Comparison of ENCODE assay signal across 36 cellular contexts in the genomic region with DNA sequence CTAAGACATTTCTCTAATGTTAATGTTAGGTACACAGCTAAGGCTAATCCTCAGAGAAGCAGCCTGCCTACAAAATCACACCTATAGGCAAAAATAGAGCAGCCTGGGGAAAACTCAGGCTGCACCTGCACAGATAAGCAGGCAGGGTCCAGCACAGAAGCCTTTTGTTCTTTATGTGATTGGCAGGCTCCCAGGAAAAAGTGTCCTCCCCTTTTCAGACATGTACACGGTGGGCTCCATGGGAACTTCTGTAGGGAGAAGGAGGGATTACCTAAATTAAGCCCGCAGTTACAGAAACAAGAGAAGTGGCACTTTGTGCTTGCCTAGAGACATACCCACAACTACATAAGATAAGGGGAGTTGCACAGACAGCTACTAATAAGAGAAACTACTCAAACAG. TPM values are rescaled to one million over a fixed set of nuclear protein-coding genes. Genes with fewer than 3 reads are reported as not detected.
A peak's percentile ranks its signal among the peaks of the same experiment; 100 is the strongest.
DNase-seq lines count a peak whose midpoint lies in the region; ATAC-seq and TF ChIP-seq lines count a peak whose summit lies in the region.
"Had no signal": no experiment of that assay in that cellular context is flagged by ENCODE, and none has a peak within 500 bp of the region (broad histone marks: within the 10 kb centered on the region; RNA-seq: fewer than 3 reads in every experiment).

No MANE protein-coding gene starts in this region.

- H3K9me3 Mint-ChIP-seq in GM23338, result peaks cover 7% of the 10 kb centered on the region
- H3K9me3 Mint-ChIP-seq: activated CD4-positive, alpha-beta memory T cell treated with anti-CD3 and anti-CD28 coated beads, Interleukin-2, amount 10 ng/mL, durations not matched to agents 7 days and 5 days; activated naive CD4-positive, alpha-beta T cell treated with anti-CD3 and anti-CD28 coated beads, Interleukin-2, amount 50 U/mL, for 24 hours; activated T-helper 17 cell treated with anti-CD3 and anti-CD28 coated beads, Interleukin-2, amount 50 U/mL, for 72 hours; CD4-positive, alpha-beta T cell; nephron had no signal

- peaks cover 4% of the 10 kb centered on the region; the same call in 1 of the 3 replicates for H3K36me3 Mint-ChIP-seq in GM23338 (ENCODE audit: low read depth)

- H3K27ac Mint-ChIP-seq in GM23338, result no peak overlapping the region
- H3K27ac Mint-ChIP-seq: activated CD4-positive, alpha-beta memory T cell treated with anti-CD3 and anti-CD28 coated beads, Interleukin-2, amount 10 ng/mL, durations not matched to agents 7 days and 5 days; activated naive CD4-positive, alpha-beta T cell treated with anti-CD3 and anti-CD28 coated beads, Interleukin-2, amount 50 U/mL, for 24 hours; activated T-helper 17 cell treated with anti-CD3 and anti-CD28 coated beads, Interleukin-2, amount 50 U/mL, for 72 hours; CD4-positive, alpha-beta T cell; nephron had no signal

- H4K20me1 ChIP-seq in GM23338 (replicated peaks; ENCODE audit: insufficient read depth), result no peaks in the 10 kb centered on the region

- no peak overlapping the region for H3K4me3 Mint-ChIP-seq in GM23338
- H3K4me3 Mint-ChIP-seq: activated CD4-positive, alpha-beta memory T cell treated with anti-CD3 and anti-CD28 coated beads, Interleukin-2, amount 10 ng/mL, durations not matched to agents 7 days and 5 days; activated naive CD4-positive, alpha-beta T cell treated with anti-CD3 and anti-CD28 coated beads, Interleukin-2, amount 50 U/mL, for 24 hours; activated T-helper 17 cell treated with anti-CD3 and anti-CD28 coated beads, Interleukin-2, amount 50 U/mL, for 72 hours; CD4-positive, alpha-beta T cell had no signal

- H3K27ac ChIP-seq in GM23338 (ENCODE audit: low read depth), result no peak overlapping the region
- H3K27ac ChIP-seq: parathyroid adenoma had no signal

- no peak for TF ChIP-seq CTCF in GM23338 (conservative IDR thresholded peaks at IDR 0.05; ENCODE audit: low read depth in 2 of 2)

- DNase-seq in NCI-H1436 (lab: John Stamatoyannopoulos, UW), result peak; percentile 21
- no peak for DNase-seq in NCI-H1436 treated with DMSO at 0.1 percent for 48 hours (lab: John Stamatoyannopoulos, UW)
- DNase-seq in GM23338 (ENCODE audit: low spot score), result no peak
- peak; percentile 36 for DNase-seq in NCI-H345 (lab: John Stamatoyannopoulos, UW)
- peak; percentile 52 for DNase-seq in islet precursor cell
- DNase-seq: activated CD4-positive, alpha-beta memory T cell treated with anti-CD3 and anti-CD28 coated beads, Interleukin-2, amount 10 ng/mL, durations not matched to agents 7 days and 5 days; activated CD4-positive, CD25-positive, alpha-beta regulatory T cell; activated CD8-positive, alpha-beta memory T cell treated with anti-CD3 and anti-CD28 coated beads, Interleukin-2, amount 50 U/mL, for 48 hours; amygdala; CD4-positive, alpha-beta T cell; DMS 273 treated with DMSO at 0.1 percent for 48 hours; effector memory CD4-positive, alpha-beta T cell; EL; H7; NCI-H187 treated with DMSO at 0.1 percent for 48 hours; NCI-H226; right cardiac atrium; SIG-M5; stimulated activated CD4-positive, alpha-beta T cell treated with anti-CD3 and anti-CD28 coated beads, Interleukin-12 subunit alpha, Interleukin-12 subunit beta, amount 100 ng/mL, for 4 hours; stimulated activated CD4-positive, alpha-beta T cell treated with anti-CD3 and anti-CD28 coated beads, Interleukin-4, amount 100 ng/mL, for 1 hour; SW 1271; trophoblast cell had no signal

- ATAC-seq in GM23338 (no peak), GM19324 (IDR thresholded peaks at IDR 0.05; ENCODE audit: low FRiP score, unreplicated experiment) (no peak), GM21528 (IDR thresholded peaks at IDR 0.05; ENCODE audit: low FRiP score, unreplicated experiment) (no peak), HG03342 (IDR thresholded peaks at IDR 0.05; ENCODE audit: unreplicated experiment) (no peak)
- ATAC-seq: activated T-helper 17 cell treated with anti-CD3 and anti-CD28 coated beads, Interleukin-2, amount 50 U/mL, for 72 hours; right cardiac atrium had no signal

- H3K27me3 Mint-ChIP-seq in GM23338 (ENCODE audit: insufficient read depth, low read depth, poor library complexity), result peaks cover 20% of the 10 kb centered on the region

- 0 out of 2 replicates have a peak, but pooled peaks cover 7% of the 10 kb centered on the region for H3F3A ChIP-seq in GM23338 (replicated peaks; ENCODE audit: low read depth)

- H3K4me1 ChIP-seq in GM23338 (ENCODE audit: insufficient read depth), result no peaks in the 10 kb centered on the region
- H3K4me1 ChIP-seq: parathyroid adenoma had no signal

- no peaks in the 10 kb centered on the region for H3K36me3 ChIP-seq in GM23338 (ENCODE audit: insufficient read depth)

- H3K9me2 ChIP-seq in GM23338 (ENCODE audit: insufficient read depth), result no peaks in the 10 kb centered on the region

- H3K4me2 ChIP-seq in GM23338, result no peak overlapping the region

- H3K4me3 ChIP-seq in GM23338, result no peak overlapping the region
- H3K4me3 ChIP-seq: lung had no signal

- peaks cover 16% of the 10 kb centered on the region for H3K4me1 Mint-ChIP-seq in GM23338

- peaks cover 34% of the 10 kb centered on the region for H3K27me3 ChIP-seq in GM23338 (ENCODE audit: insufficient read depth)

- H2AFZ ChIP-seq in GM23338, result peak overlapping the region; percentile 35; the same call in 1 of the 2 replicates
- H2AFZ ChIP-seq: parathyroid adenoma had no signal

- no peaks in the 10 kb centered on the region for H3K79me2 ChIP-seq in GM23338 (replicated peaks; ENCODE audit: insufficient read depth)
- H3K79me2 ChIP-seq: parathyroid adenoma had no signal

TF ChIP-seq in GM23338, 12 proteins besides CTCF, POLR2A, EP300 and RAD21 (continues in another document):
- TF ChIP-seq ZNF331 (CRISPR knock-in tag; IDR thresholded peaks at IDR 0.05; ENCODE audit: low read depth), result no peak
- TF ChIP-seq ZNF114 (CRISPR knock-in tag; IDR thresholded peaks at IDR 0.05), result no peak
- no peak for TF ChIP-seq JUNB (IDR thresholded peaks at IDR 0.05; ENCODE audit: unreplicated experiment)
- TF ChIP-seq, protein P1, sequence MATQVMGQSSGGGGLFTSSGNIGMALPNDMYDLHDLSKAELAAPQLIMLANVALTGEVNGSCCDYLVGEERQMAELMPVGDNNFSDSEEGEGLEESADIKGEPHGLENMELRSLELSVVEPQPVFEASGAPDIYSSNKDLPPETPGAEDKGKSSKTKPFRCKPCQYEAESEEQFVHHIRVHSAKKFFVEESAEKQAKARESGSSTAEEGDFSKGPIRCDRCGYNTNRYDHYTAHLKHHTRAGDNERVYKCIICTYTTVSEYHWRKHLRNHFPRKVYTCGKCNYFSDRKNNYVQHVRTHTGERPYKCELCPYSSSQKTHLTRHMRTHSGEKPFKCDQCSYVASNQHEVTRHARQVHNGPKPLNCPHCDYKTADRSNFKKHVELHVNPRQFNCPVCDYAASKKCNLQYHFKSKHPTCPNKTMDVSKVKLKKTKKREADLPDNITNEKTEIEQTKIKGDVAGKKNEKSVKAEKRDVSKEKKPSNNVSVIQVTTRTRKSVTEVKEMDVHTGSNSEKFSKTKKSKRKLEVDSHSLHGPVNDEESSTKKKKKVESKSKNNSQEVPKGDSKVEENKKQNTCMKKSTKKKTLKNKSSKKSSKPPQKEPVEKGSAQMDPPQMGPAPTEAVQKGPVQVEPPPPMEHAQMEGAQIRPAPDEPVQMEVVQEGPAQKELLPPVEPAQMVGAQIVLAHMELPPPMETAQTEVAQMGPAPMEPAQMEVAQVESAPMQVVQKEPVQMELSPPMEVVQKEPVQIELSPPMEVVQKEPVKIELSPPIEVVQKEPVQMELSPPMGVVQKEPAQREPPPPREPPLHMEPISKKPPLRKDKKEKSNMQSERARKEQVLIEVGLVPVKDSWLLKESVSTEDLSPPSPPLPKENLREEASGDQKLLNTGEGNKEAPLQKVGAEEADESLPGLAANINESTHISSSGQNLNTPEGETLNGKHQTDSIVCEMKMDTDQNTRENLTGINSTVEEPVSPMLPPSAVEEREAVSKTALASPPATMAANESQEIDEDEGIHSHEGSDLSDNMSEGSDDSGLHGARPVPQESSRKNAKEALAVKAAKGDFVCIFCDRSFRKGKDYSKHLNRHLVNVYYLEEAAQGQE (IDR thresholded peaks at IDR 0.05; ENCODE audit: unreplicated experiment), result no peak
- TF ChIP-seq, protein P2, sequence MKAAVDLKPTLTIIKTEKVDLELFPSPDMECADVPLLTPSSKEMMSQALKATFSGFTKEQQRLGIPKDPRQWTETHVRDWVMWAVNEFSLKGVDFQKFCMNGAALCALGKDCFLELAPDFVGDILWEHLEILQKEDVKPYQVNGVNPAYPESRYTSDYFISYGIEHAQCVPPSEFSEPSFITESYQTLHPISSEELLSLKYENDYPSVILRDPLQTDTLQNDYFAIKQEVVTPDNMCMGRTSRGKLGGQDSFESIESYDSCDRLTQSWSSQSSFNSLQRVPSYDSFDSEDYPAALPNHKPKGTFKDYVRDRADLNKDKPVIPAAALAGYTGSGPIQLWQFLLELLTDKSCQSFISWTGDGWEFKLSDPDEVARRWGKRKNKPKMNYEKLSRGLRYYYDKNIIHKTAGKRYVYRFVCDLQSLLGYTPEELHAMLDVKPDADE (IDR thresholded peaks at IDR 0.05), result no peak

RNA-seq across cellular contexts. Expression of gene HSPA4L, which starts 4.0 kb away (rescaled TPM):
- total RNA-seq in GM23338 (2014; rRNA removed; shearing (Covaris generic)), result 4.2 and 6.6 TPM in 2 replicates
- polyA plus RNA-seq in GM23338 (2016; fragmentation: Nextera tagmentation; extraction: Ambion mirVana), result 3.0 and 3.5 TPM in 2 replicates
- total RNA-seq: CD4-positive, alpha-beta T cell had no signal

RNA-seq across cellular contexts. Expression of gene SLC25A31, which starts 47.9 kb away (rescaled TPM):
- not detected in 2 replicates for total RNA-seq in GM23338 (2014; rRNA removed; shearing (Covaris generic))
- polyA plus RNA-seq in GM23338 (2016; fragmentation: Nextera tagmentation; extraction: Ambion mirVana), result not detected in 2 replicates
- total RNA-seq: A172; activated CD4-positive, alpha-beta memory T cell treated with anti-CD3 and anti-CD28 coated beads, Interleukin-2, amount 10 ng/mL, durations not matched to agents 7 days and 5 days; activated T-helper 17 cell treated with anti-CD3 and anti-CD28 coated beads, Interleukin-2, amount 50 U/mL, for 72 hours; CD4-positive, alpha-beta T cell; epithelial cell of proximal tubule; H7; kidney epithelial cell; lung; MCF 10A; mucosa of gallbladder; right cardiac atrium; subcutaneous adipose tissue had no signal
- polyA plus RNA-seq: right cardiac atrium had no signal

Comparison
In these comparisons a context has a peak if more than half of its experiments do, and no peak if none do; other contexts are left out.
1. DNase-seq: peak in NCI-H1436 (single experiment), NCI-H345 (single experiment) and islet precursor cell (single experiment); none in NCI-H1436 treated with DMSO at 0.1 percent for 48 hours (single experiment) and GM23338 (single experiment).